Comparison of ENCODE assay signal across 1 cellular context in genomic region chr13:102550507-102550906, GRCh38.
TF ChIP-seq lines count a peak whose summit lies in the region.

No MANE protein-coding gene starts in this region.

TF ChIP-seq in H1, 55 proteins besides CTCF, POLR2A, EP300 and RAD21:
- TF ChIP-seq EZH2 (IDR thresholded peaks at IDR 0.05; ENCODE audit: low read depth, low read length, severe bottlenecking) (no peak), ZNF274 (IDR thresholded peaks at IDR 0.05; ENCODE audit: borderline replicate concordance, extremely low read depth, low read length) (no peak), ASH2L (IDR thresholded peaks at IDR 0.05; ENCODE audit: low read length) (no peak), SP1 (IDR thresholded peaks at IDR 0.05; ENCODE audit: low read depth, low read length) (no peak), MAX (IDR thresholded peaks at IDR 0.05) (peak; percentile 35; the same call in 1 of the 2 replicates)
TF ChIP-seq in H1: peak in this region for 1.
